ENCODE assay signal across 20 cellular contexts in the genomic region with DNA sequence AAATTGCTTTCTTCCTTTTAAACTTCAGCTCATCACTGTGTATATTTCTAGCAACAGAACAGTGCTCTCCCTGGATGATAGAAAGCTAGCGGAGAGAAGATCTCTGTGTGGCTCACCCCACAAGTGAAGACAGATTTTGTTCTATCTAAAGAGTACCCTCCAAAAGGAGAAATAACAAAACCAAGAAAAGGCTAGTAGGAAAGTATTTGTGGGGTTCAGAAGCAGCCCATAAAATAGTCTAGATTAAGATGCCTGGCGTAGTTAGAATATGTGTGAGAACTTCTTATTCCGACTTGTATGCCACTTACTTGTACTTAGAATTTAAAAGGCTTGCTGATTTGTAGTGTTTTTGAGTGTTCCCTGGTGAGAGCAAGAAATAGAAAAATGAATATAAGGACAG.
DNase-seq lines count a peak whose midpoint lies in the region; ATAC-seq, FAIRE-seq and TF ChIP-seq lines count a peak whose summit lies in the region.
"Had no signal": no experiment of that assay in that cellular context is flagged by ENCODE, and none has a peak within 500 bp of the region (broad histone marks: within the 10 kb centered on the region; RNA-seq: fewer than 3 reads in every experiment).

No MANE protein-coding gene starts in this region.

- no peaks in the 10 kb centered on the region for H3K9me3 ChIP-seq in endothelial cell of umbilical vein (replicated peaks; ENCODE audit: control insufficient read depth, insufficient read depth, low read length)
- H3K9me3 ChIP-seq in muscle layer of colon (ENCODE audit: low read length): no peaks in the 10 kb centered on the region
- H3K9me3 ChIP-seq: BLaER1, MG63 had no signal

- H3K4me1 ChIP-seq in endothelial cell of umbilical vein (ENCODE audit: control insufficient read depth, extremely low read depth, insufficient read depth, low read length) (peaks cover 34% of the 10 kb centered on the region), muscle layer of colon (ENCODE audit: insufficient read depth, low read length) (peaks cover 54% of the 10 kb centered on the region)
- H3K4me1 ChIP-seq: BLaER1 had no signal

- H3K27me3 ChIP-seq in endothelial cell of umbilical vein (ENCODE audit: control insufficient read depth in 2 of 2, insufficient read depth in 2 of 2, low read length in 2 of 2): no peaks in the 10 kb centered on the region
- no peaks in the 10 kb centered on the region for H3K27me3 ChIP-seq in muscle layer of colon (ENCODE audit: control insufficient read depth in 1 of 2, insufficient read depth in 2 of 2, low read length in 2 of 2)
- H3K27me3 ChIP-seq: BLaER1, MG63 had no signal

- intact Hi-C loops in endothelial cell of umbilical vein (cut with micrococcal nuclease): loop anchor here (2.0 kb wide), 2 partner anchors 31 to 79 kb away; no protein-coding TSS in a partner anchor

- no TSS peak for BruUV-seq in endothelial cell of umbilical vein (replicated peaks; lab: Mats Ljungman, UMichigan)

- dilution Hi-C loops in endothelial cell of umbilical vein (cut with MboI; ENCODE audit: extremely low pct_ligation_motif_present, low sequenced_read_pairs): no loop called here

- no peaks in the 10 kb centered on the region for H3K36me3 ChIP-seq in endothelial cell of umbilical vein (ENCODE audit: control insufficient read depth in 2 of 2, extremely low read depth in 1 of 2, insufficient read depth in 2 of 2, low read length in 2 of 2)
- peaks cover 2% of the 10 kb centered on the region for H3K36me3 ChIP-seq in muscle layer of colon (ENCODE audit: insufficient read depth, low read length)
- H3K36me3 ChIP-seq: BLaER1 had no signal

- ATAC-seq in GM19452 (IDR thresholded peaks at IDR 0.05; ENCODE audit: unreplicated experiment): no peak
- no peak for ATAC-seq in GM18907 (IDR thresholded peaks at IDR 0.05; ENCODE audit: unreplicated experiment)

- H3K9ac ChIP-seq in endothelial cell of umbilical vein (replicated peaks; ENCODE audit: extremely low read depth, insufficient read depth, low read length): peak overlapping the region; percentile 33
- no peak overlapping the region for H3K9ac ChIP-seq in muscle layer of colon (ENCODE audit: low read length)
- H3K9ac ChIP-seq: BLaER1 had no signal

- no peak for TF ChIP-seq CTCF in endothelial cell of umbilical vein (IDR thresholded peaks at IDR 0.05; ENCODE audit: extremely low read depth in 1 of 2, insufficient read depth in 1 of 2, low read depth in 1 of 2, low read length in 2 of 2)

- peaks cover 83% of the 10 kb centered on the region for H3K79me2 ChIP-seq in endothelial cell of umbilical vein (ENCODE audit: control insufficient read depth, insufficient read depth, low read length)

- DNase-seq in GM12892 (ENCODE audit: insufficient read length) (no peak), endothelial cell of umbilical vein (ENCODE audit: low read depth, low spot score) (no peak), superior temporal gyrus (ENCODE audit: extremely low spot score) (peak; percentile 77), A172 (ENCODE audit: low spot score) (no peak), cerebellar cortex (ENCODE audit: low spot score) (no peak)
- DNase-seq: CD4-positive, alpha-beta T cell; COR-L47; DMS79; GOT3; HCEC 1CT; MG63; NCI-H1417; NCI-H187; NCI-H446; NCI-H526; SHP77 had no signal

- FAIRE-seq in GM12892 (lab: Jason Lieb, UNC) (peak; percentile 33), endothelial cell of umbilical vein (lab: Jason Lieb, UNC) (no peak)

- H3K27ac ChIP-seq in endothelial cell of umbilical vein (ENCODE audit: insufficient read depth, low read depth, low read length): no peak overlapping the region
- H3K27ac ChIP-seq in muscle layer of colon (ENCODE audit: low read depth, low read length): peak overlapping the region; percentile 27
- H3K27ac ChIP-seq: BLaER1 had no signal

- no peak overlapping the region for H2AFZ ChIP-seq in endothelial cell of umbilical vein (ENCODE audit: low read depth, low read length)

- TF ChIP-seq POLR2A in GM12892 (IDR thresholded peaks at IDR 0.05; ENCODE audit: low read depth, low read length) (no peak), endothelial cell of umbilical vein (IDR thresholded peaks at IDR 0.05; ENCODE audit: low read depth, low read length) (no peak)

- no peak overlapping the region for H3K4me2 ChIP-seq in endothelial cell of umbilical vein (ENCODE audit: insufficient read depth, low read length)
- H3K4me2 ChIP-seq: BLaER1 had no signal

- H3K4me3 ChIP-seq in endothelial cell of umbilical vein (replicated peaks in 1 of 3; ENCODE audit: insufficient read depth in 1 of 3, low read depth in 1 of 3, low read length in 3 of 3): no peak overlapping the region
- H3K4me3 ChIP-seq in muscle layer of colon (ENCODE audit: low read depth in 1 of 2, low read length in 2 of 2): no peak overlapping the region
- H3K4me3 ChIP-seq: BLaER1, MG63 had no signal

- no peaks in the 10 kb centered on the region for H3K9me1 ChIP-seq in endothelial cell of umbilical vein (replicated peaks; ENCODE audit: control insufficient read depth, extremely low read depth, insufficient read depth, low read length)

- POLR2A ChIA-PET in endothelial cell of umbilical vein (lab: Charles Lee): no interaction called here

- CTCF ChIA-PET in endothelial cell of umbilical vein (lab: Charles Lee): interaction anchor here (3.1 to 4.4 kb wide), 4 partner anchors 11 to 32 kb away, joined by 21 to 58 read pairs (median 28); no protein-coding TSS in a partner anchor

- H4K20me1 ChIP-seq in endothelial cell of umbilical vein (replicated peaks; ENCODE audit: control insufficient read depth, extremely low read depth, insufficient read depth, low read length): no peaks in the 10 kb centered on the region

TF ChIP-seq in endothelial cell of umbilical vein, 7 proteins besides CTCF, POLR2A, EP300 and RAD21:
- TF ChIP-seq FOS (IDR thresholded peaks at IDR 0.05; ENCODE audit: borderline replicate concordance, insufficient read depth, low read length) (no peak), JUN (IDR thresholded peaks at IDR 0.05; ENCODE audit: borderline replicate concordance, insufficient read depth, insufficient read length, low read depth) (no peak), GATA2 (IDR thresholded peaks at IDR 0.05; ENCODE audit: insufficient read depth, insufficient read length, low read depth, low read length) (no peak), POLR2AphosphoS5 (IDR thresholded peaks at IDR 0.05; ENCODE audit: insufficient read depth, low read depth, low read length) (no peak), EZH2 (IDR thresholded peaks at IDR 0.05; ENCODE audit: borderline replicate concordance, low read depth, low read length, severe bottlenecking) (no peak), MYC (IDR thresholded peaks at IDR 0.05; ENCODE audit: low read depth, low read length) (no peak)
- TF ChIP-seq, protein P1, sequence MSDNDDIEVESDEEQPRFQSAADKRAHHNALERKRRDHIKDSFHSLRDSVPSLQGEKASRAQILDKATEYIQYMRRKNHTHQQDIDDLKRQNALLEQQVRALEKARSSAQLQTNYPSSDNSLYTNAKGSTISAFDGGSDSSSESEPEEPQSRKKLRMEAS (IDR thresholded peaks at IDR 0.05; ENCODE audit: insufficient read depth, insufficient read length): no peak
